In the genomic region with DNA sequence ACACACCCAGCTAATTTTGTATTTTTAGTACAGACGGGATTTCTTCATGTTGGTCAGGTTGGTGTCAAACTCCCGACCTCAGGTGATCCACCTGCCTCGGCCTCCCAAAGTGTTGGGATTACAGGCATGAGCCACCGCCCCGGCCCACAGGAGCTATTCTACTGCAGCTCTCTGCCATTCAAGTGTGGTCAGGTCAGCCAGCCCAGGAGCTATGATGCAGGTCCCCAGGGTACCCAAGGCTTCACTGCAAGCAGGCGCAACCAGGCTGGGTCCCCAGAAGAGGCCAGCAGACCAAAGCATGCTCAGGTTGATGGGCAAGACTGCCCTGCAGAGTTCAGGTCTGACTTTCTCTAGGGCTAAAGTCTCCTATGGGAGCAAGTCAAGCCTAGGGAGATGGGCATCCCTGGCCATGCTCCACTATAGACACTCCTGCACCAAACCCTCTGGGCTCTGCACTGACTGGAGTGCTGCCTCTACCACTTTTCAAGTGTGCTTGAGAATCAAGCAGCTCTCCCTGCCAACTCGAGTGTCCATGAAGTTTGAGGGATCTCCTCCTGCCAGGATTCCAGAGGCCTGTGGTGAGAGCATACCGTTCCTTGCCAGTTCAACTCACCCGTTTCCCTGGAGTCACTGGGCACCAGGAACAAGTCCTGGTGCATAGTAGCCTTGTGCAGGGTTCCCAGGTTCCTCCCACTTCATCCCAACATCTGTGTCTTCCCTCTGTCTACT, we compare ENCODE assay signal across 21 cellular contexts.
"Had no signal": no experiment of that assay in that cellular context is flagged by ENCODE, and none has a peak within 500 bp of the region (broad histone marks: within the 10 kb centered on the region; RNA-seq: fewer than 3 reads in every experiment).

No MANE protein-coding gene starts in this region.

- H3K9me3 ChIP-seq: breast epithelium, SJSA1 had no signal

- H3K4me1 ChIP-seq: breast epithelium, SJSA1 had no signal

- H3K27ac Mint-ChIP-seq: activated CD8-positive, alpha-beta T cell treated with anti-CD3 and anti-CD28 coated beads for 36 hours; activated naive CD4-positive, alpha-beta T cell treated with anti-CD3 and anti-CD28 coated beads, Interleukin-2, amount 50 U/mL, for 24 hours; T-helper 1 cell treated with Interleukin-12 subunit alpha and Interleukin-12 subunit beta and Interleukin-4 antibody, amounts not matched to agents 30 μg/mL and 1 μg/mL, for 36 hours had no signal

- H3K4me3 ChIP-seq: breast epithelium, SJSA1 had no signal

- H3K27me3 ChIP-seq: breast epithelium, SJSA1 had no signal

- H3K27me3 Mint-ChIP-seq: activated CD8-positive, alpha-beta T cell treated with anti-CD3 and anti-CD28 coated beads for 36 hours; activated naive CD4-positive, alpha-beta T cell treated with anti-CD3 and anti-CD28 coated beads, Interleukin-2, amount 50 U/mL, for 24 hours had no signal

- ATAC-seq: activated CD4-positive, CD25-positive, alpha-beta regulatory T cell treated with anti-CD3 and anti-CD28 coated beads, Interleukin-2, amount 50 U/mL, for 24 hours; activated CD8-positive, alpha-beta T cell treated with anti-CD3 and anti-CD28 coated beads for 36 hours; Panc1; SK-N-SH treated with all-trans-retinoic acid at 6 μM for 48 hours had no signal

- H3K27ac ChIP-seq: breast epithelium, SJSA1 had no signal

- H3K36me3 ChIP-seq: breast epithelium, SJSA1 had no signal

- H3K4me3 Mint-ChIP-seq: activated CD8-positive, alpha-beta T cell treated with anti-CD3 and anti-CD28 coated beads for 36 hours; activated naive CD4-positive, alpha-beta T cell treated with anti-CD3 and anti-CD28 coated beads, Interleukin-2, amount 50 U/mL, for 24 hours; T-helper 1 cell treated with Interleukin-12 subunit alpha and Interleukin-12 subunit beta and Interleukin-4 antibody, amounts not matched to agents 30 μg/mL and 1 μg/mL, for 36 hours had no signal

- DNase-seq: activated CD4-positive, alpha-beta T cell treated with anti-CD3 and anti-CD28 coated beads for 4 hours; activated CD8-positive, alpha-beta memory T cell treated with anti-CD3 and anti-CD28 coated beads, Interleukin-2, amount 50 U/mL, for 4 hours; activated CD8-positive, alpha-beta T cell treated with anti-CD3 and anti-CD28 coated beads for 36 hours; KBM-7; NCI-H1048; NCI-H146; NCI-H187 treated with DMSO at 0.1 percent for 48 hours; NCI-H2081 treated with DMSO at 0.1 percent for 48 hours; NCI-H345; NCI-H510A; NCI-H526 treated with DMSO at 0.1 percent for 48 hours; NCI-H82; RPMI8226; SHP77 had no signal
